ENCODE assay signal across 21 cellular contexts in genomic region chr7:124489925-124490324, GRCh38.
DNase-seq lines count a peak whose midpoint lies in the region; ATAC-seq, FAIRE-seq and TF ChIP-seq lines count a peak whose summit lies in the region.
"Had no signal": no experiment of that assay in that cellular context is flagged by ENCODE, and none has a peak within 500 bp of the region (broad histone marks: within the 10 kb centered on the region; RNA-seq: fewer than 3 reads in every experiment).

No MANE protein-coding gene starts in this region.

- DNase-seq in GM23338 (ENCODE audit: low spot score): peak; percentile 9
- DNase-seq in NCI-H2029 (lab: John Stamatoyannopoulos, UW): peak; percentile 23
- no peak for DNase-seq in PC-3
- DNase-seq in mesendoderm: no peak
- DNase-seq in D721Med (ENCODE audit: insufficient read length, low spot score): no peak
- DNase-seq in activated CD4-positive, alpha-beta memory T cell treated with anti-CD3 and anti-CD28 coated beads for 36 hours: no peak
- DNase-seq: activated CD8-positive, alpha-beta T cell treated with anti-CD3 and anti-CD28 coated beads for 36 hours; activated naive CD4-positive, alpha-beta T cell treated with anti-CD3 and anti-CD28 coated beads, Interleukin-2, amount 50 U/mL, for 16 hours; activated T-cell treated with anti-CD3 and anti-CD28 coated beads, Interleukin-2, amount 50 U/mL, for 24 hours; left cardiac atrium; midbrain; Right ventricle myocardium superior; stimulated activated CD4-positive, alpha-beta T cell treated with anti-CD3 and anti-CD28 coated beads, Interleukin-15, amount 100 ng/mL, for 24 hours; T-helper 2 cell; thyroid gland had no signal

- no peak overlapping the region for H3K56ac ChIP-seq in mesendoderm (ENCODE audit: low read length)

- no peak overlapping the region for H2BK5ac ChIP-seq in mesendoderm (ENCODE audit: low read length)

- TF ChIP-seq CTCF in GM23338 (conservative IDR thresholded peaks at IDR 0.05; ENCODE audit: low read depth in 2 of 2) (no peak), PC-3 (conservative IDR thresholded peaks at IDR 0.05; ENCODE audit: low read depth, low read length) (no peak), D721Med (IDR thresholded peaks at IDR 0.05; ENCODE audit: insufficient read depth, missing control alignments) (no peak)

- H3F3A ChIP-seq in GM23338 (replicated peaks; ENCODE audit: low read depth): no peaks in the 10 kb centered on the region
- H3F3A ChIP-seq in PC-3 (ENCODE audit: low read length, unreplicated experiment): no peaks in the 10 kb centered on the region

- no peaks in the 10 kb centered on the region for H3K9me2 ChIP-seq in GM23338 (ENCODE audit: insufficient read depth)
- no peaks in the 10 kb centered on the region for H3K9me2 ChIP-seq in PC-3 (replicated peaks; ENCODE audit: low read length)

- CTCF ChIA-PET in PC-3 (lab: Charles Lee): no interaction called here
- CTCF ChIA-PET in activated CD4-positive, alpha-beta memory T cell treated with anti-CD3 and anti-CD28 coated beads for 36 hours (lab: Charles Lee): no interaction called here

- H3K79me2 ChIP-seq in GM23338 (replicated peaks; ENCODE audit: insufficient read depth) (no peaks in the 10 kb centered on the region), PC-3 (ENCODE audit: low read length) (no peaks in the 10 kb centered on the region), mesendoderm (ENCODE audit: control insufficient read depth, insufficient read depth, low read length) (no peaks in the 10 kb centered on the region)

- H2AFZ ChIP-seq in GM23338 (no peak overlapping the region), PC-3 (ENCODE audit: low read length) (peak overlapping the region; percentile 47; the same call in 1 of the 2 replicates)

- H3K36me3 ChIP-seq in GM23338 (ENCODE audit: insufficient read depth) (no peaks in the 10 kb centered on the region), PC-3 (ENCODE audit: low read depth, low read length) (no peaks in the 10 kb centered on the region), mesendoderm (ENCODE audit: control insufficient read depth, insufficient read depth, low read length) (no peaks in the 10 kb centered on the region)
- H3K36me3 ChIP-seq: right atrium auricular region, thyroid gland had no signal

- H3K4me2 ChIP-seq in GM23338 (0 out of 2 replicates have a peak overlapping the region, but pooled peaks have one; percentile 12), PC-3 (ENCODE audit: low read length) (peak overlapping the region; percentile 42), mesendoderm (ENCODE audit: low read length) (no peak overlapping the region)

- no peak overlapping the region for H4K5ac ChIP-seq in mesendoderm (ENCODE audit: low read length)

- BruUV-seq in PC-3 (replicated peaks; lab: Mats Ljungman, UMichigan): no TSS peak

- no peak overlapping the region for H3K27ac ChIP-seq in GM23338 (ENCODE audit: low read depth)
- no peak overlapping the region for H3K27ac ChIP-seq in PC-3 (ENCODE audit: low read length)
- no peak overlapping the region for H3K27ac ChIP-seq in mesendoderm (ENCODE audit: low read depth, low read length)
- H3K27ac ChIP-seq: right atrium auricular region, thyroid gland had no signal

- H2BK15ac ChIP-seq in mesendoderm (replicated peaks; ENCODE audit: low read depth): peak overlapping the region; percentile 19

- H3K9me3 ChIP-seq in PC-3 (ENCODE audit: low read length): no peaks in the 10 kb centered on the region
- H3K9me3 ChIP-seq: right atrium auricular region, thyroid gland had no signal

- ATAC-seq in GM23338: no peak
- 0 out of 2 replicates have a peak, but pooled peaks have one; percentile 13 for ATAC-seq in PC-3
- ATAC-seq in GM21447 (IDR thresholded peaks at IDR 0.05; ENCODE audit: unreplicated experiment): no peak
- ATAC-seq in GM19035 (IDR thresholded peaks at IDR 0.05; ENCODE audit: unreplicated experiment): no peak
- ATAC-seq: activated CD8-positive, alpha-beta T cell treated with anti-CD3 and anti-CD28 coated beads for 36 hours; left cardiac atrium; stimulated activated memory B cell treated with anti-CD40 and anti-IgM and Interleukin-4, amounts not matched to agents 10 μg/mL and 1 μg/mL and 100 μg/mL, for 72 hours had no signal

- H3K27ac Mint-ChIP-seq in GM23338: peak overlapping the region; percentile 48; the same call in 1 of the 2 replicates
- no peak overlapping the region for H3K27ac Mint-ChIP-seq in activated CD4-positive, alpha-beta memory T cell treated with anti-CD3 and anti-CD28 coated beads for 36 hours
- H3K27ac Mint-ChIP-seq: activated CD8-positive, alpha-beta T cell treated with anti-CD3 and anti-CD28 coated beads for 36 hours; activated T-cell treated with anti-CD3 and anti-CD28 coated beads, Interleukin-2, amount 50 U/mL, for 24 hours; stimulated activated memory B cell treated with anti-CD40 and anti-IgM and Interleukin-4, amounts not matched to agents 10 μg/mL and 1 μg/mL and 100 μg/mL, for 72 hours had no signal

- H3K27me3 ChIP-seq in GM23338 (ENCODE audit: insufficient read depth) (no peaks in the 10 kb centered on the region), PC-3 (ENCODE audit: low read length) (no peaks in the 10 kb centered on the region), mesendoderm (ENCODE audit: insufficient read depth, low read length, poor library complexity) (no peaks in the 10 kb centered on the region)
- H3K27me3 ChIP-seq: right atrium auricular region, thyroid gland had no signal

- no peak overlapping the region for H3K9ac ChIP-seq in PC-3 (ENCODE audit: low read length)
- H3K9ac ChIP-seq in mesendoderm (ENCODE audit: low read length): no peak overlapping the region

- POLR2A ChIA-PET in PC-3 (lab: Charles Lee; ENCODE audit: unreplicated experiment): no interaction called here
- POLR2A ChIA-PET in activated CD4-positive, alpha-beta memory T cell treated with anti-CD3 and anti-CD28 coated beads for 36 hours (lab: Charles Lee): no interaction called here

- no peak overlapping the region for H3K18ac ChIP-seq in mesendoderm (ENCODE audit: low read length)

- H3K4me1 Mint-ChIP-seq in GM23338: peaks cover 11% of the 10 kb centered on the region; the same call in 2 of the 3 replicates
- no peaks in the 10 kb centered on the region for H3K4me1 Mint-ChIP-seq in activated CD4-positive, alpha-beta memory T cell treated with anti-CD3 and anti-CD28 coated beads for 36 hours (ENCODE audit: low read depth)
- H3K4me1 Mint-ChIP-seq: neural crest cell; stimulated activated memory B cell treated with anti-CD40 and anti-IgM and Interleukin-4, amounts not matched to agents 10 μg/mL and 1 μg/mL and 100 μg/mL, for 72 hours had no signal

- H4K20me1 ChIP-seq in GM23338 (replicated peaks; ENCODE audit: insufficient read depth) (no peaks in the 10 kb centered on the region), PC-3 (ENCODE audit: low read length) (no peaks in the 10 kb centered on the region)

- no peak overlapping the region for H3K4me3 Mint-ChIP-seq in GM23338
- H3K4me3 Mint-ChIP-seq in activated CD4-positive, alpha-beta memory T cell treated with anti-CD3 and anti-CD28 coated beads for 36 hours: no peak overlapping the region
- H3K4me3 Mint-ChIP-seq: activated CD8-positive, alpha-beta T cell treated with anti-CD3 and anti-CD28 coated beads for 36 hours; activated T-cell treated with anti-CD3 and anti-CD28 coated beads, Interleukin-2, amount 50 U/mL, for 24 hours; neural crest cell; stimulated activated memory B cell treated with anti-CD40 and anti-IgM and Interleukin-4, amounts not matched to agents 10 μg/mL and 1 μg/mL and 100 μg/mL, for 72 hours had no signal

- no peak overlapping the region for H3K23ac ChIP-seq in mesendoderm (ENCODE audit: low read length)

- no peaks in the 10 kb centered on the region for H3K9me3 Mint-ChIP-seq in GM23338
- H3K9me3 Mint-ChIP-seq in activated CD4-positive, alpha-beta memory T cell treated with anti-CD3 and anti-CD28 coated beads for 36 hours: no peaks in the 10 kb centered on the region
- H3K9me3 Mint-ChIP-seq: activated CD8-positive, alpha-beta T cell treated with anti-CD3 and anti-CD28 coated beads for 36 hours had no signal

- H3K4me1 ChIP-seq in GM23338 (ENCODE audit: insufficient read depth) (no peaks in the 10 kb centered on the region; the same call in 1 of the 2 replicates), PC-3 (ENCODE audit: insufficient read depth, low read length) (peaks cover 4% of the 10 kb centered on the region; the same call in 1 of the 2 replicates), mesendoderm (ENCODE audit: control insufficient read depth, low read depth, low read length) (no peaks in the 10 kb centered on the region)
- H3K4me1 ChIP-seq: right atrium auricular region, thyroid gland had no signal

- no peaks in the 10 kb centered on the region for H3K27me3 Mint-ChIP-seq in GM23338 (ENCODE audit: insufficient read depth, low read depth, poor library complexity)
- no peaks in the 10 kb centered on the region for H3K27me3 Mint-ChIP-seq in activated CD4-positive, alpha-beta memory T cell treated with anti-CD3 and anti-CD28 coated beads for 36 hours
- H3K27me3 Mint-ChIP-seq: activated CD8-positive, alpha-beta T cell treated with anti-CD3 and anti-CD28 coated beads for 36 hours; activated T-cell treated with anti-CD3 and anti-CD28 coated beads, Interleukin-2, amount 50 U/mL, for 24 hours; stimulated activated memory B cell treated with anti-CD40 and anti-IgM and Interleukin-4, amounts not matched to agents 10 μg/mL and 1 μg/mL and 100 μg/mL, for 72 hours had no signal

- no peak for FAIRE-seq in D721Med (lab: Jason Lieb, UNC)
- FAIRE-seq: GM12891 had no signal

- no peak overlapping the region for H2AK5ac ChIP-seq in mesendoderm (ENCODE audit: low read length)

- H4K8ac ChIP-seq in mesendoderm (ENCODE audit: low read depth, low read length): no peak overlapping the region

- intact Hi-C loops in PC-3 (cut with micrococcal nuclease): loop anchor here (5.0 kb wide), 1 partner anchor 37 kb away; no protein-coding TSS in a partner anchor
- intact Hi-C loops in activated CD4-positive, alpha-beta memory T cell treated with anti-CD3 and anti-CD28 coated beads for 36 hours (cut with micrococcal nuclease): no loop called here

- no peak overlapping the region for H3K4ac ChIP-seq in mesendoderm (ENCODE audit: low read depth, low read length)

- no peaks in the 10 kb centered on the region for H3K79me1 ChIP-seq in mesendoderm (ENCODE audit: low read length)

- no peaks in the 10 kb centered on the region for H3K36me3 Mint-ChIP-seq in GM23338 (ENCODE audit: low read depth)
- no peaks in the 10 kb centered on the region for H3K36me3 Mint-ChIP-seq in activated CD4-positive, alpha-beta memory T cell treated with anti-CD3 and anti-CD28 coated beads for 36 hours
- H3K36me3 Mint-ChIP-seq: stimulated activated memory B cell treated with anti-CD40 and anti-IgM and Interleukin-4, amounts not matched to agents 10 μg/mL and 1 μg/mL and 100 μg/mL, for 72 hours had no signal

- H2BK120ac ChIP-seq in mesendoderm (ENCODE audit: low read depth, low read length): no peak overlapping the region

- WGBS in mesendoderm (ENCODE audit: extremely low coverage, insufficient coverage, low lambda C conversion rate): no CpG with 5 or more reads among the region's 3 CpGs

- H3K4me3 ChIP-seq in GM23338 (no peak overlapping the region), PC-3 (ENCODE audit: low read length) (no peak overlapping the region), mesendoderm (ENCODE audit: low read length) (no peak overlapping the region)
- H3K4me3 ChIP-seq: right atrium auricular region, thyroid gland had no signal

Comparison
In these comparisons a context has a peak if more than half of its experiments do, and no peak if none do; other contexts are left out.
1. DNase-seq: peak in GM23338 (single experiment) and NCI-H2029 (single experiment); none in PC-3 (single experiment), mesendoderm (single experiment), D721Med (single experiment) and activated CD4-positive, alpha-beta memory T cell treated with anti-CD3 and anti-CD28 coated beads for 36 hours (single experiment).